Comparison of ENCODE assay signal across 8 cellular contexts in genomic region chr17:2853722-2854580, GRCh38. TPM values are rescaled to one million over a fixed set of nuclear protein-coding genes. Genes with fewer than 3 reads are reported as not detected.
A peak's percentile ranks its signal among the peaks of the same experiment; 100 is the strongest.
DNase-seq lines count a peak whose midpoint lies in the region; ATAC-seq and TF ChIP-seq lines count a peak whose summit lies in the region.

No MANE protein-coding gene starts in this region.

- H3K4me3 ChIP-seq in GM06990 (replicated peaks; ENCODE audit: low read depth, low read length) = peak overlapping the region; percentile 22
- H3K4me3 ChIP-seq in cardiac fibroblast (replicated peaks in 1 of 2; ENCODE audit: low read depth in 2 of 2, low read length in 2 of 2) = peak overlapping the region; percentile 48 to 56
- peak overlapping the region; percentile 19 for H3K4me3 ChIP-seq in lower leg skin (ENCODE audit: low read depth, poor library complexity, severe bottlenecking)
- H3K4me3 ChIP-seq in thyroid gland (replicated peaks in 1 of 3) = peak overlapping the region; percentile 5 to 53 (median 41)

- WGBS in lower leg skin, 2 donors = 1 to 2% methylated on average over 42 to 81 of the region's 95 CpGs
- 0 to 1% methylated on average over 15 to 24 of the region's 95 CpGs for WGBS in thyroid gland, 2 donors

- peaks cover 14 to 22% of the 10 kb centered on the region in 2 donors for H3K4me1 ChIP-seq in thyroid gland

- TF ChIP-seq CTCF in GM06990 (IDR thresholded peaks at IDR 0.05; ENCODE audit: insufficient read depth, low read length, poor library complexity, severe bottlenecking) = no peak
- TF ChIP-seq CTCF in cardiac fibroblast (IDR thresholded peaks at IDR 0.05; ENCODE audit: low read depth, low read length) = no peak
- no peak for TF ChIP-seq CTCF in lower leg skin (IDR thresholded peaks at IDR 0.05)
- TF ChIP-seq CTCF in thyroid gland (IDR thresholded peaks at IDR 0.05) = no peak

- ATAC-seq in GM19455 (IDR thresholded peaks at IDR 0.05; ENCODE audit: unreplicated experiment) = no peak

- no peaks in the 10 kb centered on the region for H3K9me3 ChIP-seq in thyroid gland

- DNase-seq in GM06990 (ENCODE audit: extremely low read depth, insufficient read length) (no peak), NCI-H748 treated with DMSO at 0.1 percent for 48 hours (lab: John Stamatoyannopoulos, UW) (peak; percentile 15), cardiac fibroblast (ENCODE audit: low read depth in 2 of 2) (peak in 1 of 2 donors; percentile 22), lower leg skin (ENCODE audit: low spot score in 2 of 2) (no peak), thyroid gland (peak; percentile 40 to 43), NCI-H187 (lab: John Stamatoyannopoulos, UW) (no peak)
- DNase-seq in central memory CD4-positive, alpha-beta T cell = no peak

- H3K27ac ChIP-seq in thyroid gland = no peak overlapping the region

- TF ChIP-seq POLR2A in lower leg skin (IDR thresholded peaks at IDR 0.05) (no peak), thyroid gland (IDR thresholded peaks at IDR 0.05) (peak in 1 of 2 donors; percentile 43)

- intact Hi-C loops in lower leg skin (cut with DNase I; ENCODE audit: low total_unique reads) = loop anchor here (10.0 kb wide), 1 partner anchor 151 kb away; no protein-coding TSS in a partner anchor
- intact Hi-C loops in thyroid gland (cut with DNase I) = no loop called here

- no peaks in the 10 kb centered on the region for H3K36me3 ChIP-seq in GM06990 (ENCODE audit: control insufficient read depth, insufficient read depth, low read length)
- no peaks in the 10 kb centered on the region for H3K36me3 ChIP-seq in thyroid gland

- H3K27me3 ChIP-seq in GM06990 (replicated peaks; ENCODE audit: control insufficient read depth, insufficient read depth, low read length) (no peaks in the 10 kb centered on the region; the same call in 1 of the 2 replicates), thyroid gland (no peaks in the 10 kb centered on the region)

RNA-seq across cellular contexts. Expression of gene RAP1GAP2, which starts 57.7 kb away (rescaled TPM):
- total RNA-seq in lower leg skin (10 to 100 TPM in 3 of 4 donors, 1 to 10 TPM in 1; 9.2 to 15.3 (median 12.8) TPM), thyroid gland (1 to 10 TPM; 5.9 to 8.4 (median 6.8) TPM)

Comparison
In these comparisons a context has a peak if more than half of its experiments do, and no peak if none do; other contexts are left out.
1. DNase-seq: peak in NCI-H748 treated with DMSO at 0.1 percent for 48 hours (single experiment) and thyroid gland (2 of 2); none in GM06990 (single experiment), lower leg skin (0 of 2), NCI-H187 (0 of 2) and central memory CD4-positive, alpha-beta T cell (single experiment).
2. Peak in every context shown above with its lines, with median percentiles within 50 percentile points of each other: H3K4me3 ChIP-seq.